Comparison of ENCODE assay signal across 19 cellular contexts in the genomic region with DNA sequence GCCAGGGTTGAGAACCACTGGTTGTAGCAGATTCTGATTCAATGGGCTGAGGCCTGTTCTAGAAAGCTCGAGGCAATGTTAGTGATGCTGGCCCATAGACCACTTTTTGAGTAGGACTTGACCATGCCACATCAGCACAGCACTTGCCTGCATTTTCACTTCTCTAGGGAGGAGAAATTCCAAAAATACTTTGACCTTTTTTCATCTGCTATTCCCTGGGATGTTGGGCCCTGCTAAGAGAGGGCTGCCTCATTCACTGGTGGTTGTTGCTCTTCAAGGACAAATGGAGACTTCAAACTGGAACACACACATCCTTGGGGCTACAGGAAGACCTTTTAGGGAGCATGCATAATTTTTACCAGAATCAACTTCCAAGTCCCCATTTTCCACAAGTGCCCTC. TPM values are rescaled to one million over a fixed set of nuclear protein-coding genes. Genes with fewer than 3 reads are reported as not detected.
DNase-seq lines count a peak whose midpoint lies in the region; TF ChIP-seq lines count a peak whose summit lies in the region.
"Had no signal": no experiment of that assay in that cellular context is flagged by ENCODE, and none has a peak within 500 bp of the region (broad histone marks: within the 10 kb centered on the region; RNA-seq: fewer than 3 reads in every experiment).

No MANE protein-coding gene starts in this region.

- WGBS in testis, 2 donors, result 71 to 94% methylated on average over 1 of the region's 1 CpG

- no peak overlapping the region for H3K9ac ChIP-seq in stomach smooth muscle (ENCODE audit: low read length in 2 of 2)

- H3K27me3 ChIP-seq in stomach smooth muscle (ENCODE audit: control insufficient read depth in 1 of 2, insufficient read depth in 2 of 2, low read length in 2 of 2) (no peaks in the 10 kb centered on the region), testis (no peaks in the 10 kb centered on the region)

- no peak for TF ChIP-seq POLR2A in testis (IDR thresholded peaks at IDR 0.05)

- CTCF ChIA-PET in RWPE1 (lab: Yijun Ruan, JAX), result no interaction called here

- H3K4me3 ChIP-seq in stomach smooth muscle (ENCODE audit: low read length in 2 of 2) (no peak overlapping the region), testis (no peak overlapping the region)
- H3K4me3 ChIP-seq: HAP-1 had no signal

- H3K4me1 ChIP-seq in stomach smooth muscle (ENCODE audit: control insufficient read depth, insufficient read depth, low read length) (peaks cover 55% of the 10 kb centered on the region), testis (no peaks in the 10 kb centered on the region)
- H3K4me1 ChIP-seq: HAP-1 had no signal

- H3K27ac ChIP-seq in RWPE1, result peak overlapping the region; percentile 32; the same call in 1 of the 2 replicates
- peak overlapping the region; percentile 64 for H3K27ac ChIP-seq in stomach smooth muscle (ENCODE audit: low read length)
- no peak overlapping the region for H3K27ac ChIP-seq in testis

- TF ChIP-seq CTCF in RWPE1 (conservative IDR thresholded peaks at IDR 0.05; ENCODE audit: low read depth) (no peak), testis (IDR thresholded peaks at IDR 0.05) (no peak)

- DNase-seq in EH (ENCODE audit: low read depth) (peak; percentile 58), RWPE1 (ENCODE audit: low spot score) (no peak), islet precursor cell (peak; percentile 35), testis (no peak)
- DNase-seq in activated CD8-positive, alpha-beta memory T cell treated with anti-CD3 and anti-CD28 coated beads, Interleukin-2, amount 50 U/mL, for 48 hours, result no peak
- DNase-seq in activated CD8-positive, alpha-beta memory T cell treated with anti-CD3 and anti-CD28 coated beads, Interleukin-2, amount 50 U/mL, for 4 hours, result no peak
- DNase-seq: ACHN, C1 segment of cervical spinal cord, DND-41, GDM1, MM.1S, NCI-H1092 treated with DMSO at 0.1 percent for 48 hours, NCI-H1694, NCI-H2081 treated with DMSO at 0.1 percent for 48 hours, NCI-H446 treated with DMSO at 0.1 percent for 48 hours, NCI-H69, SIG-M5 had no signal

- POLR2A ChIA-PET in RWPE1 (lab: Yijun Ruan, JAX; ENCODE audit: low non-redundant PET), result no interaction called here

- H3K9me3 ChIP-seq in stomach smooth muscle (ENCODE audit: control insufficient read depth in 2 of 2, low read length in 2 of 2), result no peaks in the 10 kb centered on the region
- H3K9me3 ChIP-seq in testis, result no peaks in the 10 kb centered on the region
- H3K9me3 ChIP-seq: HAP-1 had no signal

- intact Hi-C loops in testis (cut with DNase I; ENCODE audit: low total_unique reads), result no loop called here

- H3K36me3 ChIP-seq in stomach smooth muscle (ENCODE audit: control insufficient read depth in 2 of 2, insufficient read depth in 2 of 2, low read length in 2 of 2) (no peaks in the 10 kb centered on the region), testis (ENCODE audit: low read depth, missing control alignments) (no peaks in the 10 kb centered on the region)
- H3K36me3 ChIP-seq: HAP-1 had no signal

RNA-seq across cellular contexts. Expression of a gene that starts 12.8 kb away (rescaled TPM):
- 10 to 100 TPM in 1 of 2 donors, 1 to 10 TPM in 1; 9.0 to 15.4 TPM for total RNA-seq in testis
- 77.2 TPM for polyA plus RNA-seq in testis (ENCODE audit: insufficient read depth, low read depth, low replicate concordance)

Comparison
In these comparisons a context has a peak if more than half of its experiments do, and no peak if none do; other contexts are left out.
1. DNase-seq: peak in EH (single experiment) and islet precursor cell (single experiment); none in RWPE1 (single experiment), testis (single experiment), activated CD8-positive, alpha-beta memory T cell treated with anti-CD3 and anti-CD28 coated beads, Interleukin-2, amount 50 U/mL, for 48 hours (single experiment) and activated CD8-positive, alpha-beta memory T cell treated with anti-CD3 and anti-CD28 coated beads, Interleukin-2, amount 50 U/mL, for 4 hours (single experiment).
2. H3K27ac ChIP-seq: peak in RWPE1 (single experiment) and stomach smooth muscle (single experiment); none in testis (0 of 2).